In genomic region chr4:113637823-113638691, GRCh38 we compare ENCODE assay signal across 10 cellular contexts.
A peak's percentile ranks its signal among the peaks of the same experiment; 100 is the strongest.
DNase-seq lines count a peak whose midpoint lies in the region; ATAC-seq lines count a peak whose summit lies in the region.
"Had no signal": no experiment of that assay in that cellular context is flagged by ENCODE, and none has a peak within 500 bp of the region (broad histone marks: within the 10 kb centered on the region; RNA-seq: fewer than 3 reads in every experiment).

No MANE protein-coding gene starts in this region.

- H3K4me1 Mint-ChIP-seq in activated T-cell treated with anti-CD3 and anti-CD28 coated beads, Interleukin-2, amount 50 U/mL, for 72 hours (ENCODE audit: low read depth): peaks cover 56% of the 10 kb centered on the region
- peaks cover 49% of the 10 kb centered on the region for H3K4me1 Mint-ChIP-seq in stimulated activated naive CD8-positive, alpha-beta T cell treated with anti-CD3 and anti-CD28 coated beads, Interleukin-15, amount 100 ng/mL, for 72 hours

- no peaks in the 10 kb centered on the region for H3K27me3 ChIP-seq in endocrine pancreas (ENCODE audit: control insufficient read depth, insufficient read depth, low read length)

- no peaks in the 10 kb centered on the region for H3K9me3 Mint-ChIP-seq in activated T-cell treated with anti-CD3 and anti-CD28 coated beads, Interleukin-2, amount 50 U/mL, for 72 hours
- no peaks in the 10 kb centered on the region for H3K9me3 Mint-ChIP-seq in stimulated activated naive CD8-positive, alpha-beta T cell treated with anti-CD3 and anti-CD28 coated beads, Interleukin-15, amount 100 ng/mL, for 72 hours

- H3K4me3 Mint-ChIP-seq in activated T-cell treated with anti-CD3 and anti-CD28 coated beads, Interleukin-2, amount 50 U/mL, for 72 hours: peak overlapping the region; percentile 23 to 41
- peak overlapping the region; percentile 25 to 39 for H3K4me3 Mint-ChIP-seq in stimulated activated naive CD8-positive, alpha-beta T cell treated with anti-CD3 and anti-CD28 coated beads, Interleukin-15, amount 100 ng/mL, for 72 hours

- ATAC-seq in activated T-cell treated with anti-CD3 and anti-CD28 coated beads, Interleukin-2, amount 50 U/mL, for 72 hours (replicated peaks in 1 of 2): no peak
- no peak for ATAC-seq in stimulated activated naive CD8-positive, alpha-beta T cell treated with anti-CD3 and anti-CD28 coated beads, Interleukin-15, amount 100 ng/mL, for 72 hours
- ATAC-seq in HG03196 (IDR thresholded peaks at IDR 0.05; ENCODE audit: unreplicated experiment): no peak
- ATAC-seq in HG02571 (IDR thresholded peaks at IDR 0.05; ENCODE audit: unreplicated experiment): no peak

- no peak overlapping the region for H3K9ac ChIP-seq in endocrine pancreas (ENCODE audit: control insufficient read depth, insufficient read depth, low read length)
- H3K9ac ChIP-seq: GM23248 had no signal

- H3K4me1 ChIP-seq in endocrine pancreas (ENCODE audit: control insufficient read depth, insufficient read depth, low read length): peaks cover 48% of the 10 kb centered on the region

- H3K27ac Mint-ChIP-seq in activated T-cell treated with anti-CD3 and anti-CD28 coated beads, Interleukin-2, amount 50 U/mL, for 72 hours: peak overlapping the region; percentile 1
- H3K27ac Mint-ChIP-seq in stimulated activated naive CD8-positive, alpha-beta T cell treated with anti-CD3 and anti-CD28 coated beads, Interleukin-15, amount 100 ng/mL, for 72 hours: peak overlapping the region in 1 of 2 donors; percentile 26

- H3K36me3 ChIP-seq in endocrine pancreas (ENCODE audit: control insufficient read depth, insufficient read depth, low read length): no peaks in the 10 kb centered on the region

- no peaks in the 10 kb centered on the region for H3K9me3 ChIP-seq in endocrine pancreas (ENCODE audit: control insufficient read depth, low read length)

- peak overlapping the region; percentile 22 for H3K4me3 ChIP-seq in endocrine pancreas (ENCODE audit: control insufficient read depth, insufficient read depth, low read length)
- H3K4me3 ChIP-seq: GM23248 had no signal

- H3K36me3 Mint-ChIP-seq in activated T-cell treated with anti-CD3 and anti-CD28 coated beads, Interleukin-2, amount 50 U/mL, for 72 hours (ENCODE audit: insufficient read depth in 2 of 2): peaks cover 2 to 4% of the 10 kb centered on the region in 2 donors

- no peaks in the 10 kb centered on the region for H3K27me3 Mint-ChIP-seq in activated T-cell treated with anti-CD3 and anti-CD28 coated beads, Interleukin-2, amount 50 U/mL, for 72 hours (ENCODE audit: low read depth)
- no peaks in the 10 kb centered on the region for H3K27me3 Mint-ChIP-seq in stimulated activated naive CD8-positive, alpha-beta T cell treated with anti-CD3 and anti-CD28 coated beads, Interleukin-15, amount 100 ng/mL, for 72 hours

- no peak for DNase-seq in activated T-cell treated with anti-CD3 and anti-CD28 coated beads, Interleukin-2, amount 50 U/mL, for 72 hours
- no peak for DNase-seq in activated T-cell treated with anti-CD3 and anti-CD28 coated beads, Interleukin-2, amount 50 U/mL, for 48 hours
- DNase-seq in NCI-H1436 treated with DMSO at 0.1 percent for 48 hours (lab: John Stamatoyannopoulos, UW) (peak; percentile 75), NCI-H146 treated with DMSO at 0.1 percent for 48 hours (lab: John Stamatoyannopoulos, UW; ENCODE audit: unreplicated experiment) (no peak)
- no peak for DNase-seq in stimulated activated naive CD8-positive, alpha-beta T cell treated with anti-CD3 and anti-CD28 coated beads, Interleukin-15, amount 100 ng/mL, for 72 hours
- DNase-seq: NCI-H2081 treated with DMSO at 0.1 percent for 48 hours had no signal
